In the genomic region with DNA sequence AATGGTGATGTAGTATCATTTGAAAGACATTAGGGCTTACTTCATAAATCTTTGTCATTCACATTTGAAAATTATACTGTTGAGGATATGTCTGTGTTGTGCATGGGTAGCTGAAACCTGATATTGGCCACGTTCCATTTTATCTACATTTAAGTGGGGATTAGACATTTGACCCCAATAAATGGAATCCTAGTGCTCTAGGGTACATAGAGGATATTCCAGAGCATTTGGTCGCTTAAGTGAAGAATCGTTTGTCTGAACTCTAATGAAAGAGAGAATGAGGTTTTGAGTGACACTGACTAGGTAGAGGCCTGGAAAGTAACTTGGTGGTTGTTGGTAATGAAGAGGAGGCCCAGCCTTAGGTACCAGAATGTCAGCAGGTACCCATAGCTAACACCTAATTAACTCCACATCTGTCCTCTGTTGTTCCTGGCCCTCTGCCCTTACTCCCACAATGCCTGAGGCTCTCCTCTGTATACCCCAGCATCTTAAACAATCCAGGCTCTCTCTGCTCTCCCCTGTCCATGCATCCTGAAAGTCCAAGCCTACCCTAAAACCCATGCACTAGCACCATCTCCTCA, we compare ENCODE assay signal across 15 cellular contexts.
DNase-seq lines count a peak whose midpoint lies in the region; ATAC-seq, FAIRE-seq and TF ChIP-seq lines count a peak whose summit lies in the region.
"Had no signal": no experiment of that assay in that cellular context is flagged by ENCODE, and none has a peak within 500 bp of the region (broad histone marks: within the 10 kb centered on the region; RNA-seq: fewer than 3 reads in every experiment).

No MANE protein-coding gene starts in this region.

- H3F3A ChIP-seq in SK-N-SH (replicated peaks; ENCODE audit: insufficient read depth) = no peaks in the 10 kb centered on the region

- no peaks in the 10 kb centered on the region for H3K9me2 ChIP-seq in SK-N-SH

- H3K27me3 ChIP-seq in SK-N-SH (ENCODE audit: insufficient read depth) = no peaks in the 10 kb centered on the region
- H3K27me3 ChIP-seq in effector memory CD4-positive, alpha-beta T cell (replicated peaks; ENCODE audit: control insufficient read depth, insufficient read depth, low read length, poor library complexity, severe bottlenecking) = no peaks in the 10 kb centered on the region

- no peaks in the 10 kb centered on the region for H4K20me1 ChIP-seq in SK-N-SH (ENCODE audit: insufficient read depth)

- H3K9me3 ChIP-seq in SK-N-SH = no peaks in the 10 kb centered on the region
- no peaks in the 10 kb centered on the region for H3K9me3 ChIP-seq in effector memory CD4-positive, alpha-beta T cell (ENCODE audit: control insufficient read depth, low read length)

- TF ChIP-seq EP300 in SK-N-SH (IDR thresholded peaks at IDR 0.05; ENCODE audit: borderline replicate concordance in 1 of 2, low read depth in 1 of 2, low read length in 1 of 2) = no peak

- no peaks in the 10 kb centered on the region for H3K79me2 ChIP-seq in SK-N-SH (ENCODE audit: insufficient read depth)

- no peak overlapping the region for H3K9ac ChIP-seq in SK-N-SH

- CTCF ChIA-PET in SK-N-SH (lab: Yijun Ruan, JAX) = interaction anchor here (1.2 to 1.4 kb wide), 2 partner anchors 8 to 17 kb away, joined by 3 to 4 read pairs; no protein-coding TSS in a partner anchor

- no peak overlapping the region; a peak in 1 of 4 replicates for H3K27ac ChIP-seq in SK-N-SH (ENCODE audit: low read depth in 2 of 2, low read length in 1 of 2)
- H3K27ac ChIP-seq in effector memory CD4-positive, alpha-beta T cell (ENCODE audit: insufficient read depth, low read length, poor library complexity, severe bottlenecking) = no peak overlapping the region

- no peak overlapping the region for H2AFZ ChIP-seq in SK-N-SH (ENCODE audit: low read depth)

- TF ChIP-seq CTCF in SK-N-SH (IDR thresholded peaks at IDR 0.05) = no peak

- peak; percentile 12 for DNase-seq in SK-N-SH
- peak; percentile 79 to 94 for DNase-seq in NCI-H524 (lab: John Stamatoyannopoulos, UW)
- DNase-seq in effector memory CD4-positive, alpha-beta T cell = no peak
- DNase-seq in DMS114 treated with DMSO at 0.1 percent for 48 hours (lab: John Stamatoyannopoulos, UW; ENCODE audit: unreplicated experiment) = no peak
- DNase-seq in stimulated activated CD4-positive, alpha-beta T cell treated with anti-CD3 and anti-CD28 coated beads, Interleukin-4, amount 100 ng/mL, for 24 hours = no peak
- DNase-seq: C1 segment of cervical spinal cord, HFFc6, NCI-H2029 treated with DMSO at 0.1 percent for 48 hours, NCI-H226, NCI-H748 treated with DMSO at 0.1 percent for 48 hours, SHP77 had no signal

- H3K36me3 ChIP-seq in SK-N-SH (replicated peaks in 1 of 2; ENCODE audit: control insufficient read depth in 1 of 2, insufficient read depth in 2 of 2, low read length in 1 of 2) = no peaks in the 10 kb centered on the region
- H3K36me3 ChIP-seq in effector memory CD4-positive, alpha-beta T cell (ENCODE audit: control insufficient read depth, insufficient read depth, low read length) = no peaks in the 10 kb centered on the region

- no peak for ATAC-seq in SK-N-SH treated with all-trans-retinoic acid at 6 μM for 48 hours
- ATAC-seq: K562 had no signal

- peaks cover 0 to 7% of the 10 kb centered on the region in 2 experiments; a peak in 2 of 4 replicates for H3K4me1 ChIP-seq in SK-N-SH (ENCODE audit: control insufficient read depth in 1 of 2, insufficient read depth in 2 of 2, low read depth in 1 of 2, low read length in 1 of 2)
- no peaks in the 10 kb centered on the region for H3K4me1 ChIP-seq in effector memory CD4-positive, alpha-beta T cell (ENCODE audit: control insufficient read depth, insufficient read depth, low read length, poor library complexity, severe bottlenecking)

- FAIRE-seq in endometrium (lab: Jason Lieb, UNC) = peak; percentile 60
- FAIRE-seq: G401.6, K562 had no signal

- TF ChIP-seq RAD21 in SK-N-SH (IDR thresholded peaks at IDR 0.05; ENCODE audit: low read length) = no peak

- POLR2A ChIA-PET in SK-N-SH (lab: Yijun Ruan, JAX) = no interaction called here

- no peak overlapping the region for H3K4me3 ChIP-seq in SK-N-SH (ENCODE audit: low read depth in 2 of 2, low read length in 1 of 2)
- no peak overlapping the region for H3K4me3 ChIP-seq in effector memory CD4-positive, alpha-beta T cell (ENCODE audit: insufficient read depth, low read depth, low read length, poor library complexity, severe bottlenecking)
- H3K4me3 ChIP-seq: K562 had no signal

- H3K4me2 ChIP-seq in SK-N-SH = no peak overlapping the region

- WGBS in SK-N-SH (ENCODE audit: low lambda C conversion rate) = 49% methylated on average over 3 of the region's 3 CpGs

TF ChIP-seq in SK-N-SH, 30 proteins besides CTCF, POLR2A, EP300 and RAD21 (continues in another document):
- TF ChIP-seq FOXM1 (IDR thresholded peaks at IDR 0.05; ENCODE audit: low read depth) (no peak), RXRA (IDR thresholded peaks at IDR 0.05; ENCODE audit: borderline replicate concordance, low read depth) (no peak), ELF1 (IDR thresholded peaks at IDR 0.05) (no peak), RFX5 (IDR thresholded peaks at IDR 0.05; ENCODE audit: low read length) (no peak), TEAD4 (IDR thresholded peaks at IDR 0.05; ENCODE audit: borderline replicate concordance, insufficient read depth) (no peak)
- TF ChIP-seq, protein P1, sequence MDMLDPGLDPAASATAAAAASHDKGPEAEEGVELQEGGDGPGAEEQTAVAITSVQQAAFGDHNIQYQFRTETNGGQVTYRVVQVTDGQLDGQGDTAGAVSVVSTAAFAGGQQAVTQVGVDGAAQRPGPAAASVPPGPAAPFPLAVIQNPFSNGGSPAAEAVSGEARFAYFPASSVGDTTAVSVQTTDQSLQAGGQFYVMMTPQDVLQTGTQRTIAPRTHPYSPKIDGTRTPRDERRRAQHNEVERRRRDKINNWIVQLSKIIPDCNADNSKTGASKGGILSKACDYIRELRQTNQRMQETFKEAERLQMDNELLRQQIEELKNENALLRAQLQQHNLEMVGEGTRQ (IDR thresholded peaks at IDR 0.05; ENCODE audit: borderline replicate concordance, low read depth, low read length) = no peak
- TF ChIP-seq, protein P2, sequence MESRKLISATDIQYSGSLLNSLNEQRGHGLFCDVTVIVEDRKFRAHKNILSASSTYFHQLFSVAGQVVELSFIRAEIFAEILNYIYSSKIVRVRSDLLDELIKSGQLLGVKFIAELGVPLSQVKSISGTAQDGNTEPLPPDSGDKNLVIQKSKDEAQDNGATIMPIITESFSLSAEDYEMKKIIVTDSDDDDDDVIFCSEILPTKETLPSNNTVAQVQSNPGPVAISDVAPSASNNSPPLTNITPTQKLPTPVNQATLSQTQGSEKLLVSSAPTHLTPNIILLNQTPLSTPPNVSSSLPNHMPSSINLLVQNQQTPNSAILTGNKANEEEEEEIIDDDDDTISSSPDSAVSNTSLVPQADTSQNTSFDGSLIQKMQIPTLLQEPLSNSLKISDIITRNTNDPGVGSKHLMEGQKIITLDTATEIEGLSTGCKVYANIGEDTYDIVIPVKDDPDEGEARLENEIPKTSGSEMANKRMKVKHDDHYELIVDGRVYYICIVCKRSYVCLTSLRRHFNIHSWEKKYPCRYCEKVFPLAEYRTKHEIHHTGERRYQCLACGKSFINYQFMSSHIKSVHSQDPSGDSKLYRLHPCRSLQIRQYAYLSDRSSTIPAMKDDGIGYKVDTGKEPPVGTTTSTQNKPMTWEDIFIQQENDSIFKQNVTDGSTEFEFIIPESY (IDR thresholded peaks at IDR 0.05; ENCODE audit: borderline replicate concordance, low read depth) = no peak

TF ChIP-seq in SK-N-SH treated with all-trans-retinoic acid at 6 μM for 48 hours, 23 proteins besides CTCF, POLR2A, EP300 and RAD21 (continues in another document):
- TF ChIP-seq GLIS3 (CRISPR knock-in tag; IDR thresholded peaks at IDR 0.05) (no peak), PPARA (CRISPR knock-in tag; IDR thresholded peaks at IDR 0.05; ENCODE audit: borderline replicate concordance) (no peak), BACH2 (CRISPR knock-in tag; IDR thresholded peaks at IDR 0.05; ENCODE audit: borderline replicate concordance) (no peak), ARNTL (CRISPR knock-in tag; IDR thresholded peaks at IDR 0.05; ENCODE audit: borderline replicate concordance, low read depth) (no peak), OSR1 (CRISPR knock-in tag; IDR thresholded peaks at IDR 0.05) (no peak), CSDC2 (CRISPR knock-in tag; IDR thresholded peaks at IDR 0.05) (no peak), ISL1 (CRISPR knock-in tag; IDR thresholded peaks at IDR 0.05) (no peak), ZC3H10 (CRISPR knock-in tag; IDR thresholded peaks at IDR 0.05) (no peak), ZFP3 (CRISPR knock-in tag; IDR thresholded peaks at IDR 0.05) (no peak), ESRRG (CRISPR knock-in tag; IDR thresholded peaks at IDR 0.05) (no peak), ZFP30 (CRISPR knock-in tag; IDR thresholded peaks at IDR 0.05) (no peak)
- TF ChIP-seq, protein P3, sequence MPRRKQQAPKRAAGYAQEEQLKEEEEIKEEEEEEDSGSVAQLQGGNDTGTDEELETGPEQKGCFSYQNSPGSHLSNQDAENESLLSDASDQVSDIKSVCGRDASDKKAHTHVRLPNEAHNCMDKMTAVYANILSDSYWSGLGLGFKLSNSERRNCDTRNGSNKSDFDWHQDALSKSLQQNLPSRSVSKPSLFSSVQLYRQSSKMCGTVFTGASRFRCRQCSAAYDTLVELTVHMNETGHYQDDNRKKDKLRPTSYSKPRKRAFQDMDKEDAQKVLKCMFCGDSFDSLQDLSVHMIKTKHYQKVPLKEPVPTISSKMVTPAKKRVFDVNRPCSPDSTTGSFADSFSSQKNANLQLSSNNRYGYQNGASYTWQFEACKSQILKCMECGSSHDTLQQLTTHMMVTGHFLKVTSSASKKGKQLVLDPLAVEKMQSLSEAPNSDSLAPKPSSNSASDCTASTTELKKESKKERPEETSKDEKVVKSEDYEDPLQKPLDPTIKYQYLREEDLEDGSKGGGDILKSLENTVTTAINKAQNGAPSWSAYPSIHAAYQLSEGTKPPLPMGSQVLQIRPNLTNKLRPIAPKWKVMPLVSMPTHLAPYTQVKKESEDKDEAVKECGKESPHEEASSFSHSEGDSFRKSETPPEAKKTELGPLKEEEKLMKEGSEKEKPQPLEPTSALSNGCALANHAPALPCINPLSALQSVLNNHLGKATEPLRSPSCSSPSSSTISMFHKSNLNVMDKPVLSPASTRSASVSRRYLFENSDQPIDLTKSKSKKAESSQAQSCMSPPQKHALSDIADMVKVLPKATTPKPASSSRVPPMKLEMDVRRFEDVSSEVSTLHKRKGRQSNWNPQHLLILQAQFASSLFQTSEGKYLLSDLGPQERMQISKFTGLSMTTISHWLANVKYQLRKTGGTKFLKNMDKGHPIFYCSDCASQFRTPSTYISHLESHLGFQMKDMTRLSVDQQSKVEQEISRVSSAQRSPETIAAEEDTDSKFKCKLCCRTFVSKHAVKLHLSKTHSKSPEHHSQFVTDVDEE (CRISPR knock-in tag; IDR thresholded peaks at IDR 0.05) = no peak

Comparison
In these comparisons a context has a peak if more than half of its experiments do, and no peak if none do; other contexts are left out.
1. DNase-seq: peak in SK-N-SH (single experiment) and NCI-H524 (2 of 2); none in effector memory CD4-positive, alpha-beta T cell (0 of 3), DMS114 treated with DMSO at 0.1 percent for 48 hours (single experiment) and stimulated activated CD4-positive, alpha-beta T cell treated with anti-CD3 and anti-CD28 coated beads, Interleukin-4, amount 100 ng/mL, for 24 hours (single experiment).